In the genomic region with DNA sequence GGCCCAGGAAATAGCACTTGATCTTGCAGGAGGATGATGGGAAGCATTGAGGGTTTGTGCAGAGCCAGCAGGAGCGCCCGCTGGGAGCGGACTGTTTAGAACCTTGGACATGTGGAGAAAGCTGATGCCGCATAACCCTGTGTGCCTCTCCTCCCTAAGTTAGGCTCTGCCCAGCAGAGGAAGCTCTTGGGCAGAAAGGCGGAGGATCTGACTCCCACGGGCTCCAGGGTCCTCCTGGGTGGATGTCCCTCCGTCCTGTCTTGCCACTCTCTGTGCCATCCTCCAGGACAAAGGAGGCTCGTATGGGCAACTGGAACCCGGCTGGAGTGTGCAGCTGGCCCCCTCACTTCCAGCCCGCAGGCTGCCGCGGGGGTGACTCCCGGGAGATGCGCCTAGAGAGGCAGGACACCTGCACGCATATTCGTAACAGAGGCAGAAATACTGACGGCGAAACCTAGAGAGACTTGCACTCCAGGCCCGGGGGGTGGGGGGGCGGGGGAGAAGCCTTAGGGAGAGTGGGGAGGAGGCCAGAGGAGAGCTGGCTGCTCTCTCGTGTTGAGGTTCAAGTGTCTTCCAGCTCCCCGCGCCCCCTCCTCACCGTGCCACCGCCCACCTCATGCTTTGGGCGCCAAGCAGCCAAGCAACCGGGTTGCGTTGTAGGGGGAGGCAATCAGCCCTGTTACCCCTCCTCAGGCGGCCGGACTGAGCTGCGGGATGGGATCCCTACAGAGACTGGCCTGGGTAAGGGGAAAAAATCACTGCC, we compare ENCODE assay signal across 20 cellular contexts. TPM values are rescaled to one million over a fixed set of nuclear protein-coding genes. Genes with fewer than 3 reads are reported as not detected.
DNase-seq lines count a peak whose midpoint lies in the region; ATAC-seq, FAIRE-seq and TF ChIP-seq lines count a peak whose summit lies in the region.
"Had no signal": no experiment of that assay in that cellular context is flagged by ENCODE, and none has a peak within 500 bp of the region (broad histone marks: within the 10 kb centered on the region; RNA-seq: fewer than 3 reads in every experiment).

No MANE protein-coding gene starts in this region.

- H3K4me1 ChIP-seq in NT2/D1 (ENCODE audit: insufficient read depth, insufficient read length): peaks cover 13% of the 10 kb centered on the region
- peaks cover 4% of the 10 kb centered on the region for H3K4me1 ChIP-seq in iPS-15b (ENCODE audit: control insufficient read depth, insufficient read depth, low read length)
- H3K4me1 ChIP-seq: colonic mucosa had no signal

- peaks cover 12% of the 10 kb centered on the region for H3K4me1 Mint-ChIP-seq in activated naive CD8-positive, alpha-beta T cell treated with anti-CD3 and anti-CD28 coated beads, Interleukin-2, amount 10 ng/mL, durations not matched to agents 7 days and 5 days
- peaks cover 17% of the 10 kb centered on the region for H3K4me1 Mint-ChIP-seq in activated naive CD8-positive, alpha-beta T cell treated with anti-CD3 and anti-CD28 coated beads for 36 hours
- H3K4me1 Mint-ChIP-seq in stimulated activated effector memory CD8-positive, alpha-beta T cell treated with anti-CD3 and anti-CD28 coated beads, Interleukin-12 subunit alpha, Interleukin-12 subunit beta, amount 100 ng/mL, for 72 hours: peaks cover 20% of the 10 kb centered on the region

- TF ChIP-seq POLR2A in GM12892 (IDR thresholded peaks at IDR 0.05; ENCODE audit: low read depth, low read length): no peak

- H3K9me3 Mint-ChIP-seq in activated naive CD8-positive, alpha-beta T cell treated with anti-CD3 and anti-CD28 coated beads, Interleukin-2, amount 10 ng/mL, durations not matched to agents 7 days and 5 days: no peaks in the 10 kb centered on the region
- no peaks in the 10 kb centered on the region for H3K9me3 Mint-ChIP-seq in activated naive CD8-positive, alpha-beta T cell treated with anti-CD3 and anti-CD28 coated beads for 36 hours
- no peaks in the 10 kb centered on the region for H3K9me3 Mint-ChIP-seq in stimulated activated effector memory CD8-positive, alpha-beta T cell treated with anti-CD3 and anti-CD28 coated beads, Interleukin-12 subunit alpha, Interleukin-12 subunit beta, amount 100 ng/mL, for 72 hours
- H3K9me3 Mint-ChIP-seq: activated CD4-positive, alpha-beta memory T cell treated with anti-CD3 and anti-CD28 coated beads, Interleukin-2, amount 10 ng/mL, durations not matched to agents 7 days and 5 days had no signal

- ATAC-seq in activated naive CD8-positive, alpha-beta T cell treated with anti-CD3 and anti-CD28 coated beads, Interleukin-2, amount 10 ng/mL, durations not matched to agents 7 days and 5 days (ENCODE audit: low read depth): no peak
- no peak for ATAC-seq in stimulated activated effector memory CD8-positive, alpha-beta T cell treated with anti-CD3 and anti-CD28 coated beads, Interleukin-12 subunit alpha, Interleukin-12 subunit beta, amount 100 ng/mL, for 72 hours
- ATAC-seq: gastroesophageal sphincter had no signal

- H3K27me3 Mint-ChIP-seq in activated naive CD8-positive, alpha-beta T cell treated with anti-CD3 and anti-CD28 coated beads, Interleukin-2, amount 10 ng/mL, durations not matched to agents 7 days and 5 days: peaks cover 89% of the 10 kb centered on the region
- H3K27me3 Mint-ChIP-seq in activated naive CD8-positive, alpha-beta T cell treated with anti-CD3 and anti-CD28 coated beads for 36 hours: peaks cover 89% of the 10 kb centered on the region

- no peaks in the 10 kb centered on the region for H3K36me3 Mint-ChIP-seq in activated naive CD8-positive, alpha-beta T cell treated with anti-CD3 and anti-CD28 coated beads, Interleukin-2, amount 10 ng/mL, durations not matched to agents 7 days and 5 days
- no peaks in the 10 kb centered on the region for H3K36me3 Mint-ChIP-seq in activated naive CD8-positive, alpha-beta T cell treated with anti-CD3 and anti-CD28 coated beads for 36 hours
- H3K36me3 Mint-ChIP-seq in stimulated activated effector memory CD8-positive, alpha-beta T cell treated with anti-CD3 and anti-CD28 coated beads, Interleukin-12 subunit alpha, Interleukin-12 subunit beta, amount 100 ng/mL, for 72 hours: no peaks in the 10 kb centered on the region

- POLR2A ChIA-PET in activated naive CD8-positive, alpha-beta T cell treated with anti-CD3 and anti-CD28 coated beads, Interleukin-2, amount 10 ng/mL, durations not matched to agents 7 days and 5 days (lab: Charles Lee): no interaction called here

- peaks cover 78% of the 10 kb centered on the region for H3K27me3 ChIP-seq in NT2/D1 (ENCODE audit: insufficient read depth, insufficient read length)
- peaks cover 83% of the 10 kb centered on the region for H3K27me3 ChIP-seq in iPS-15b (ENCODE audit: control insufficient read depth, insufficient read depth, low read length)
- H3K27me3 ChIP-seq: SJSA1 had no signal

- H3K27ac Mint-ChIP-seq in activated naive CD8-positive, alpha-beta T cell treated with anti-CD3 and anti-CD28 coated beads, Interleukin-2, amount 10 ng/mL, durations not matched to agents 7 days and 5 days: no peak overlapping the region
- no peak overlapping the region for H3K27ac Mint-ChIP-seq in activated naive CD8-positive, alpha-beta T cell treated with anti-CD3 and anti-CD28 coated beads for 36 hours
- no peak overlapping the region for H3K27ac Mint-ChIP-seq in stimulated activated effector memory CD8-positive, alpha-beta T cell treated with anti-CD3 and anti-CD28 coated beads, Interleukin-12 subunit alpha, Interleukin-12 subunit beta, amount 100 ng/mL, for 72 hours
- H3K27ac Mint-ChIP-seq: activated CD4-positive, alpha-beta memory T cell treated with anti-CD3 and anti-CD28 coated beads, Interleukin-2, amount 10 ng/mL, durations not matched to agents 7 days and 5 days had no signal

- DNase-seq in activated naive CD8-positive, alpha-beta T cell treated with anti-CD3 and anti-CD28 coated beads, Interleukin-2, amount 10 ng/mL, durations not matched to agents 7 days and 5 days: no peak
- no peak for DNase-seq in activated naive CD8-positive, alpha-beta T cell treated with anti-CD3 and anti-CD28 coated beads for 36 hours
- DNase-seq in NT2/D1 (ENCODE audit: low read depth, low spot score): no peak
- no peak for DNase-seq in stimulated activated effector memory CD8-positive, alpha-beta T cell treated with anti-CD3 and anti-CD28 coated beads, Interleukin-12 subunit alpha, Interleukin-12 subunit beta, amount 100 ng/mL, for 72 hours (ENCODE audit: low spot score in 2 of 2)
- DNase-seq in GM19239 (ENCODE audit: insufficient read length, low spot score): no peak
- DNase-seq in GM12892 (ENCODE audit: insufficient read length): no peak
- no peak for DNase-seq in HTR-8/SVneo (ENCODE audit: insufficient read length, low spot score)
- DNase-seq: activated CD4-positive, alpha-beta memory T cell treated with anti-CD3 and anti-CD28 coated beads, Interleukin-2, amount 10 ng/mL, durations not matched to agents 7 days and 5 days; colonic mucosa; erythroblast; NCI-H1436 treated with DMSO at 0.1 percent for 48 hours; stimulated activated CD4-positive, alpha-beta T cell treated with anti-CD3 and anti-CD28 coated beads, Interleukin-1b, Interleukin-23, amount 100 ng/mL, for 48 hours had no signal

- peak overlapping the region; percentile 28 for H3K4me3 Mint-ChIP-seq in activated naive CD8-positive, alpha-beta T cell treated with anti-CD3 and anti-CD28 coated beads, Interleukin-2, amount 10 ng/mL, durations not matched to agents 7 days and 5 days
- no peak overlapping the region for H3K4me3 Mint-ChIP-seq in activated naive CD8-positive, alpha-beta T cell treated with anti-CD3 and anti-CD28 coated beads for 36 hours
- peak overlapping the region; percentile 59 for H3K4me3 Mint-ChIP-seq in stimulated activated effector memory CD8-positive, alpha-beta T cell treated with anti-CD3 and anti-CD28 coated beads, Interleukin-12 subunit alpha, Interleukin-12 subunit beta, amount 100 ng/mL, for 72 hours

- FAIRE-seq in GM19239 (lab: Jason Lieb, UNC): no peak
- no peak for FAIRE-seq in GM12892 (lab: Jason Lieb, UNC)
- no peak for FAIRE-seq in HTR-8/SVneo (lab: Jason Lieb, UNC)

- no peaks in the 10 kb centered on the region for H3K36me3 ChIP-seq in NT2/D1 (ENCODE audit: insufficient read depth, insufficient read length, low read length)
- H3K36me3 ChIP-seq in iPS-15b (ENCODE audit: control insufficient read depth, insufficient read depth, low read length): no peaks in the 10 kb centered on the region
- H3K36me3 ChIP-seq: colonic mucosa, gastroesophageal sphincter, neutrophil, SJSA1 had no signal

- H3K9me3 ChIP-seq in NT2/D1 (ENCODE audit: insufficient read depth, low read length): no peaks in the 10 kb centered on the region
- no peaks in the 10 kb centered on the region for H3K9me3 ChIP-seq in iPS-15b (ENCODE audit: control insufficient read depth, insufficient read depth, low read length)
- H3K9me3 ChIP-seq: colonic mucosa, gastroesophageal sphincter, neutrophil, SJSA1 had no signal

- H3K4me3 ChIP-seq in NT2/D1 (ENCODE audit: insufficient read length, low read depth) (peak overlapping the region; percentile 43), iPS-15b (ENCODE audit: low read depth, low read length) (peak overlapping the region; percentile 46)
- H3K4me3 ChIP-seq: colonic mucosa, GM23248, SJSA1 had no signal

- H3K9ac ChIP-seq in NT2/D1 (ENCODE audit: insufficient read length, low read depth): peak overlapping the region; percentile 72
- no peak overlapping the region for H3K9ac ChIP-seq in iPS-15b (ENCODE audit: low read depth, low read length)
- H3K9ac ChIP-seq: GM23248 had no signal

RNA-seq across cellular contexts. Expression of gene FOXE1, which starts 5.4 kb away (rescaled TPM):
- total RNA-seq in activated naive CD8-positive, alpha-beta T cell treated with anti-CD3 and anti-CD28 coated beads, Interleukin-2, amount 10 ng/mL, durations not matched to agents 7 days and 5 days: under 1 TPM in 1 of 2 experiments, not detected in 1; 0.09 TPM
- not detected for total RNA-seq in activated naive CD8-positive, alpha-beta T cell treated with anti-CD3 and anti-CD28 coated beads for 36 hours
- polyA plus RNA-seq in GM12892 (2012; ENCODE audit: missing spikeins): not detected
- total RNA-seq: activated CD4-positive, alpha-beta memory T cell treated with anti-CD3 and anti-CD28 coated beads, Interleukin-2, amount 10 ng/mL, durations not matched to agents 7 days and 5 days; colonic mucosa; GM23248; OCI-LY7; sciatic nerve; temporal lobe had no signal
- polyA plus RNA-seq: GM23248 had no signal
